ENCODE assay signal across 2 cellular contexts in the genomic region with DNA sequence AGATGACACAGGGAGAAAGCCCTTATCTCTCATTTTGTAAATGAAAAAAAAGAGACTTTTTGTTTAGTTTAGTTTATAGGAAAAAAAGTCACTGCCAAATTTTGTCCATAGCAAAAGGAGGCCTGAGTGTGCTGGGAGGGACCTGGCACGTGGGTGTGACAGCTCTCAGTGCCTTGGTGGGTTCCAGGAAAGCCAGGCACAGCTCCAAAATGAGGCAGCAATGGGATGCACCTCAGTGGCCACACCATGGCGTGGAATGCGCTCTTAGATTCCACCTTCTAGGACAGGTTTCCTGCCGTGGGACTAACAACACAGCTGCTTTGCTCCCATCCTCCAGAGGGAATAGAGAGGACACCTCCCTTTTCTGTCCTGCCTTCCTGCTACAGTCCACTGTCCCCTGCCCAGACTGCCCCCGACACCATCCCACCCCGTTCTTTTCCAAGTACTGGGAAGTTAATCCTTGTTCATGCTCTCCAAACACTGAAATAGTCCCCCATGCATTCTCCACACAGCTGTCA.
TF ChIP-seq lines count a peak whose summit lies in the region.

No MANE protein-coding gene starts in this region.

TF ChIP-seq in GM23338, 12 proteins besides CTCF, POLR2A, EP300 and RAD21 (continued from another document and continues in another):
- TF ChIP-seq, protein P1, sequence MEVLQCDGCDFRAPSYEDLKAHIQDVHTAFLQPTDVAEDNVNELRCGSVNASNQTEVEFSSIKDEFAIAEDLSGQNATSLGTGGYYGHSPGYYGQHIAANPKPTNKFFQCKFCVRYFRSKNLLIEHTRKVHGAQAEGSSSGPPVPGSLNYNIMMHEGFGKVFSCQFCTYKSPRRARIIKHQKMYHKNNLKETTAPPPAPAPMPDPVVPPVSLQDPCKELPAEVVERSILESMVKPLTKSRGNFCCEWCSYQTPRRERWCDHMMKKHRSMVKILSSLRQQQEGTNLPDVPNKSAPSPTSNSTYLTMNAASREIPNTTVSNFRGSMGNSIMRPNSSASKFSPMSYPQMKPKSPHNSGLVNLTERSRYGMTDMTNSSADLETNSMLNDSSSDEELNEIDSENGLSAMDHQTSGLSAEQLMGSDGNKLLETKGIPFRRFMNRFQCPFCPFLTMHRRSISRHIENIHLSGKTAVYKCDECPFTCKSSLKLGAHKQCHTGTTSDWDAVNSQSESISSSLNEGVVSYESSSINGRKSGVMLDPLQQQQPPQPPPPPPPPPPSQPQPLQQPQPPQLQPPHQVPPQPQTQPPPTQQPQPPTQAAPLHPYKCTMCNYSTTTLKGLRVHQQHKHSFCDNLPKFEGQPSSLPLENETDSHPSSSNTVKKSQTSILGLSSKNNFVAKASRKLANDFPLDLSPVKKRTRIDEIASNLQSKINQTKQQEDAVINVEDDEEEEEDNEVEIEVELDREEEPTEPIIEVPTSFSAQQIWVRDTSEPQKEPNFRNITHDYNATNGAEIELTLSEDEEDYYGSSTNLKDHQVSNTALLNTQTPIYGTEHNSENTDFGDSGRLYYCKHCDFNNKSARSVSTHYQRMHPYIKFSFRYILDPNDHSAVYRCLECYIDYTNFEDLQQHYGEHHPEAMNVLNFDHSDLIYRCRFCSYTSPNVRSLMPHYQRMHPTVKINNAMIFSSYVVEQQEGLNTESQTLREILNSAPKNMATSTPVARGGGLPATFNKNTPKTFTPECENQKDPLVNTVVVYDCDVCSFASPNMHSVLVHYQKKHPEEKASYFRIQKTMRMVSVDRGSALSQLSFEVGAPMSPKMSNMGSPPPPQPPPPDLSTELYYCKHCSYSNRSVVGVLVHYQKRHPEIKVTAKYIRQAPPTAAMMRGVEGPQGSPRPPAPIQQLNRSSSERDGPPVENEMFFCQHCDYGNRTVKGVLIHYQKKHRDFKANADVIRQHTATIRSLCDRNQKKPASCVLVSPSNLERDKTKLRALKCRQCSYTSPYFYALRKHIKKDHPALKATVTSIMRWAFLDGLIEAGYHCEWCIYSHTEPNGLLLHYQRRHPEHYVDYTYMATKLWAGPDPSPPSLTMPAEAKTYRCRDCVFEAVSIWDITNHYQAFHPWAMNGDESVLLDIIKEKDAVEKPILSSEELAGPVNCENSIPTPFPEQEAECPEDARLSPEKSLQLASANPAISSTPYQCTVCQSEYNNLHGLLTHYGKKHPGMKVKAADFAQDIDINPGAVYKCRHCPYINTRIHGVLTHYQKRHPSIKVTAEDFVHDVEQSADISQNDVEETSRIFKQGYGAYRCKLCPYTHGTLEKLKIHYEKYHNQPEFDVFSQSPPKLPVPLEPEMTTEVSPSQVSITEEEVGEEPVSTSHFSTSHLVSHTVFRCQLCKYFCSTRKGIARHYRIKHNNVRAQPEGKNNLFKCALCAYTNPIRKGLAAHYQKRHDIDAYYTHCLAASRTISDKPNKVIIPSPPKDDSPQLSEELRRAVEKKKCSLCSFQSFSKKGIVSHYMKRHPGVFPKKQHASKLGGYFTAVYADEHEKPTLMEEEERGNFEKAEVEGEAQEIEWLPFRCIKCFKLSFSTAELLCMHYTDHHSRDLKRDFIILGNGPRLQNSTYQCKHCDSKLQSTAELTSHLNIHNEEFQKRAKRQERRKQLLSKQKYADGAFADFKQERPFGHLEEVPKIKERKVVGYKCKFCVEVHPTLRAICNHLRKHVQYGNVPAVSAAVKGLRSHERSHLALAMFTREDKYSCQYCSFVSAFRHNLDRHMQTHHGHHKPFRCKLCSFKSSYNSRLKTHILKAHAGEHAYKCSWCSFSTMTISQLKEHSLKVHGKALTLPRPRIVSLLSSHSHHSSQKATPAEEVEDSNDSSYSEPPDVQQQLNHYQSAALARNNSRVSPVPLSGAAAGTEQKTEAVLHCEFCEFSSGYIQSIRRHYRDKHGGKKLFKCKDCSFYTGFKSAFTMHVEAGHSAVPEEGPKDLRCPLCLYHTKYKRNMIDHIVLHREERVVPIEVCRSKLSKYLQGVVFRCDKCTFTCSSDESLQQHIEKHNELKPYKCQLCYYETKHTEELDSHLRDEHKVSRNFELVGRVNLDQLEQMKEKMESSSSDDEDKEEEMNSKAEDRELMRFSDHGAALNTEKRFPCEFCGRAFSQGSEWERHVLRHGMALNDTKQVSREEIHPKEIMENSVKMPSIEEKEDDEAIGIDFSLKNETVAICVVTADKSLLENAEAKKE (CRISPR knock-in tag; IDR thresholded peaks at IDR 0.05), result no peak
- no peak for TF ChIP-seq CREB1 (CRISPR knock-in tag; IDR thresholded peaks at IDR 0.05; ENCODE audit: low read depth)
- TF ChIP-seq, protein P2, sequence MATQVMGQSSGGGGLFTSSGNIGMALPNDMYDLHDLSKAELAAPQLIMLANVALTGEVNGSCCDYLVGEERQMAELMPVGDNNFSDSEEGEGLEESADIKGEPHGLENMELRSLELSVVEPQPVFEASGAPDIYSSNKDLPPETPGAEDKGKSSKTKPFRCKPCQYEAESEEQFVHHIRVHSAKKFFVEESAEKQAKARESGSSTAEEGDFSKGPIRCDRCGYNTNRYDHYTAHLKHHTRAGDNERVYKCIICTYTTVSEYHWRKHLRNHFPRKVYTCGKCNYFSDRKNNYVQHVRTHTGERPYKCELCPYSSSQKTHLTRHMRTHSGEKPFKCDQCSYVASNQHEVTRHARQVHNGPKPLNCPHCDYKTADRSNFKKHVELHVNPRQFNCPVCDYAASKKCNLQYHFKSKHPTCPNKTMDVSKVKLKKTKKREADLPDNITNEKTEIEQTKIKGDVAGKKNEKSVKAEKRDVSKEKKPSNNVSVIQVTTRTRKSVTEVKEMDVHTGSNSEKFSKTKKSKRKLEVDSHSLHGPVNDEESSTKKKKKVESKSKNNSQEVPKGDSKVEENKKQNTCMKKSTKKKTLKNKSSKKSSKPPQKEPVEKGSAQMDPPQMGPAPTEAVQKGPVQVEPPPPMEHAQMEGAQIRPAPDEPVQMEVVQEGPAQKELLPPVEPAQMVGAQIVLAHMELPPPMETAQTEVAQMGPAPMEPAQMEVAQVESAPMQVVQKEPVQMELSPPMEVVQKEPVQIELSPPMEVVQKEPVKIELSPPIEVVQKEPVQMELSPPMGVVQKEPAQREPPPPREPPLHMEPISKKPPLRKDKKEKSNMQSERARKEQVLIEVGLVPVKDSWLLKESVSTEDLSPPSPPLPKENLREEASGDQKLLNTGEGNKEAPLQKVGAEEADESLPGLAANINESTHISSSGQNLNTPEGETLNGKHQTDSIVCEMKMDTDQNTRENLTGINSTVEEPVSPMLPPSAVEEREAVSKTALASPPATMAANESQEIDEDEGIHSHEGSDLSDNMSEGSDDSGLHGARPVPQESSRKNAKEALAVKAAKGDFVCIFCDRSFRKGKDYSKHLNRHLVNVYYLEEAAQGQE (IDR thresholded peaks at IDR 0.05; ENCODE audit: unreplicated experiment), result no peak
- no peak for TF ChIP-seq NANOG (IDR thresholded peaks at IDR 0.05; ENCODE audit: borderline replicate concordance)
- TF ChIP-seq, protein P3, sequence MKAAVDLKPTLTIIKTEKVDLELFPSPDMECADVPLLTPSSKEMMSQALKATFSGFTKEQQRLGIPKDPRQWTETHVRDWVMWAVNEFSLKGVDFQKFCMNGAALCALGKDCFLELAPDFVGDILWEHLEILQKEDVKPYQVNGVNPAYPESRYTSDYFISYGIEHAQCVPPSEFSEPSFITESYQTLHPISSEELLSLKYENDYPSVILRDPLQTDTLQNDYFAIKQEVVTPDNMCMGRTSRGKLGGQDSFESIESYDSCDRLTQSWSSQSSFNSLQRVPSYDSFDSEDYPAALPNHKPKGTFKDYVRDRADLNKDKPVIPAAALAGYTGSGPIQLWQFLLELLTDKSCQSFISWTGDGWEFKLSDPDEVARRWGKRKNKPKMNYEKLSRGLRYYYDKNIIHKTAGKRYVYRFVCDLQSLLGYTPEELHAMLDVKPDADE (IDR thresholded peaks at IDR 0.05), result no peak
- no peak for TF ChIP-seq STAT1 (IDR thresholded peaks at IDR 0.05; ENCODE audit: unreplicated experiment)
- no peak for TF ChIP-seq EZH2 (IDR thresholded peaks at IDR 0.05; ENCODE audit: low read depth, unreplicated experiment)
- no peak for TF ChIP-seq EZH2phosphoT487 (IDR thresholded peaks at IDR 0.05; ENCODE audit: unreplicated experiment)
- TF ChIP-seq ZNF331 (CRISPR knock-in tag; IDR thresholded peaks at IDR 0.05; ENCODE audit: low read depth), result no peak

TF ChIP-seq in HepG2, 621 proteins besides CTCF, POLR2A, EP300 and RAD21 (continued from another document):
- TF ChIP-seq, protein P4, sequence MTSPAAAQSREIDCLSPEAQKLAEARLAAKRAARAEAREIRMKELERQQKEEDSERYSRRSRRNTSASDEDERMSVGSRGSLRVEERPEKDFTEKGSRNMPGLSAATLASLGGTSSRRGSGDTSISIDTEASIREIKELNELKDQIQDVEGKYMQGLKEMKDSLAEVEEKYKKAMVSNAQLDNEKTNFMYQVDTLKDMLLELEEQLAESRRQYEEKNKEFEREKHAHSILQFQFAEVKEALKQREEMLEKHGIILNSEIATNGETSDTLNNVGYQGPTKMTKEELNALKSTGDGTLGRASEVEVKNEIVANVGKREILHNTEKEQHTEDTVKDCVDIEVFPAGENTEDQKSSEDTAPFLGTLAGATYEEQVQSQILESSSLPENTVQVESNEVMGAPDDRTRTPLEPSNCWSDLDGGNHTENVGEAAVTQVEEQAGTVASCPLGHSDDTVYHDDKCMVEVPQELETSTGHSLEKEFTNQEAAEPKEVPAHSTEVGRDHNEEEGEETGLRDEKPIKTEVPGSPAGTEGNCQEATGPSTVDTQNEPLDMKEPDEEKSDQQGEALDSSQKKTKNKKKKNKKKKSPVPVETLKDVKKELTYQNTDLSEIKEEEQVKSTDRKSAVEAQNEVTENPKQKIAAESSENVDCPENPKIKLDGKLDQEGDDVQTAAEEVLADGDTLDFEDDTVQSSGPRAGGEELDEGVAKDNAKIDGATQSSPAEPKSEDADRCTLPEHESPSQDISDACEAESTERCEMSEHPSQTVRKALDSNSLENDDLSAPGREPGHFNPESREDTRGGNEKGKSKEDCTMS (CRISPR knock-in tag; conservative IDR thresholded peaks at IDR 0.05), result no peak
- TF ChIP-seq RARA (CRISPR knock-in tag; IDR thresholded peaks at IDR 0.05) (no peak), NFRKB (IDR thresholded peaks at IDR 0.05) (no peak), ARNT2 (CRISPR knock-in tag; IDR thresholded peaks at IDR 0.05; ENCODE audit: low read depth) (no peak), ZNF570 (CRISPR knock-in tag; IDR thresholded peaks at IDR 0.05; ENCODE audit: borderline replicate concordance) (no peak), SOX6 (IDR thresholded peaks at IDR 0.05) (no peak), SOX6 (CRISPR knock-in tag; IDR thresholded peaks at IDR 0.05) (no peak)
- TF ChIP-seq, protein P5, sequence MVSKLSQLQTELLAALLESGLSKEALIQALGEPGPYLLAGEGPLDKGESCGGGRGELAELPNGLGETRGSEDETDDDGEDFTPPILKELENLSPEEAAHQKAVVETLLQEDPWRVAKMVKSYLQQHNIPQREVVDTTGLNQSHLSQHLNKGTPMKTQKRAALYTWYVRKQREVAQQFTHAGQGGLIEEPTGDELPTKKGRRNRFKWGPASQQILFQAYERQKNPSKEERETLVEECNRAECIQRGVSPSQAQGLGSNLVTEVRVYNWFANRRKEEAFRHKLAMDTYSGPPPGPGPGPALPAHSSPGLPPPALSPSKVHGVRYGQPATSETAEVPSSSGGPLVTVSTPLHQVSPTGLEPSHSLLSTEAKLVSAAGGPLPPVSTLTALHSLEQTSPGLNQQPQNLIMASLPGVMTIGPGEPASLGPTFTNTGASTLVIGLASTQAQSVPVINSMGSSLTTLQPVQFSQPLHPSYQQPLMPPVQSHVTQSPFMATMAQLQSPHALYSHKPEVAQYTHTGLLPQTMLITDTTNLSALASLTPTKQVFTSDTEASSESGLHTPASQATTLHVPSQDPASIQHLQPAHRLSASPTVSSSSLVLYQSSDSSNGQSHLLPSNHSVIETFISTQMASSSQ (IDR thresholded peaks at IDR 0.05; ENCODE audit: low read depth), result no peak
- TF ChIP-seq, protein P5 (CRISPR knock-in tag; IDR thresholded peaks at IDR 0.05; ENCODE audit: borderline replicate concordance), result no peak
- TF ChIP-seq, protein P6, sequence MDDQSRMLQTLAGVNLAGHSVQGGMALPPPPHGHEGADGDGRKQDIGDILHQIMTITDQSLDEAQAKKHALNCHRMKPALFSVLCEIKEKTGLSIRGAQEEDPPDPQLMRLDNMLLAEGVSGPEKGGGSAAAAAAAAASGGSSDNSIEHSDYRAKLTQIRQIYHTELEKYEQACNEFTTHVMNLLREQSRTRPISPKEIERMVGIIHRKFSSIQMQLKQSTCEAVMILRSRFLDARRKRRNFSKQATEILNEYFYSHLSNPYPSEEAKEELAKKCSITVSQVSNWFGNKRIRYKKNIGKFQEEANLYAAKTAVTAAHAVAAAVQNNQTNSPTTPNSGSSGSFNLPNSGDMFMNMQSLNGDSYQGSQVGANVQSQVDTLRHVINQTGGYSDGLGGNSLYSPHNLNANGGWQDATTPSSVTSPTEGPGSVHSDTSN (CRISPR knock-in tag; IDR thresholded peaks at IDR 0.05; ENCODE audit: borderline replicate concordance), result no peak
